8 cellular contexts compared by ENCODE assay signal in the genomic region with DNA sequence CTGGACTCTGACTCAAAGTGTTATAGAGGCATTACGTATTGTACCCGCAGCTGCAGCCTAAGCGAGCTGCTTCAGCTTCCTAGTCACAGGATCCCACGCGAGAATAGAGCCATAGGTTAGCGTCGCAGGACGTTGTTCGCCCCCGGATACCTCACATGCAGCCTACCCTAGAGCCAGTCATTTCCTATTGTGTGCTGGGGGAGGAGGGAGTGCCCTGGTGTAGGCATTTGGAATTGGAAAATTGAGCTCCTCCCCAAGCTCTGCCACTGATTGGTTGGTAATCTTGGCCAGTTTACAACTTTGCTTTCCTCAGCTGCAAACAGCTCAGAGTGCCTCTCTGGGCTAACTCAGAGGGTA. TPM values are rescaled to one million over a fixed set of nuclear protein-coding genes. Genes with fewer than 3 reads are reported as not detected.
DNase-seq lines count a peak whose midpoint lies in the region; ATAC-seq and TF ChIP-seq lines count a peak whose summit lies in the region.

No MANE protein-coding gene starts in this region.

- H3K27ac Mint-ChIP-seq in brain: peak overlapping the region; percentile 93 to 99 (median 95)

- peaks cover 14 to 31% (median 26%) of the 10 kb centered on the region in 5 experiments for H3K9me3 Mint-ChIP-seq in brain

- H3K79me2 ChIP-seq in OCI-LY7 (ENCODE audit: insufficient read depth, low read depth, low read length): peaks cover 25% of the 10 kb centered on the region

- H3K27ac ChIP-seq in OCI-LY7 (ENCODE audit: low read depth, low read length, poor library complexity, severe bottlenecking): peak overlapping the region; percentile 41

- peaks cover 14% of the 10 kb centered on the region for H3K27me3 Mint-ChIP-seq in brain

- H4K20me1 ChIP-seq in OCI-LY7 (ENCODE audit: insufficient read depth, low read length): no peaks in the 10 kb centered on the region

- peaks cover 33% of the 10 kb centered on the region for H3K36me3 ChIP-seq in OCI-LY7 (ENCODE audit: insufficient read depth, low read length)

- peaks cover 69% of the 10 kb centered on the region for H3K36me3 Mint-ChIP-seq in brain

- DNase-seq in GM12865 (ENCODE audit: low read depth) (peak; percentile 51), OCI-LY7 (ENCODE audit: low spot score) (peak; percentile 51), inferior parietal cortex (ENCODE audit: extremely low spot score) (peak; percentile 13), G401 (ENCODE audit: low spot score) (no peak)
- DNase-seq in stimulated activated CD4-positive, alpha-beta T cell treated with anti-CD3 and anti-CD28 coated beads, Interleukin-2, amount 100 ng/mL, for 24 hours: peak; percentile 38 to 42

- H3K9me2 ChIP-seq in OCI-LY7 (ENCODE audit: insufficient read depth, low read length): no peaks in the 10 kb centered on the region

- peak overlapping the region; percentile 89 to 100 (median 95) for H3K4me3 Mint-ChIP-seq in brain

- peak overlapping the region; percentile 47; the same call in 1 of the 2 replicates for H2AFZ ChIP-seq in OCI-LY7 (ENCODE audit: low read length)

- H3K4me3 ChIP-seq in GM12865 (ENCODE audit: low read depth, low read length): peak overlapping the region; percentile 90
- H3K4me3 ChIP-seq in OCI-LY7 (ENCODE audit: low read depth, low read length, poor library complexity, severe bottlenecking): peak overlapping the region; percentile 76

- intact Hi-C loops in OCI-LY7 (cut with micrococcal nuclease; ENCODE audit: unreplicated experiment): no loop called here

- in situ Hi-C loops in G401 (cut with HindIII; ENCODE audit: low sequenced_read_pairs): no loop called here

- H3K4me2 ChIP-seq in OCI-LY7 (ENCODE audit: low read length): peak overlapping the region; percentile 59

- no peaks in the 10 kb centered on the region for H3K9me3 ChIP-seq in OCI-LY7 (ENCODE audit: low read length)

- BruUV-seq in OCI-LY7 (replicated peaks; lab: Mats Ljungman, UMichigan): TSS peak; percentile 92

- CTCF ChIA-PET in OCI-LY7 (lab: Charles Lee; ENCODE audit: unreplicated experiment): no interaction called here

- peaks cover 8% of the 10 kb centered on the region for H3K4me1 ChIP-seq in OCI-LY7 (ENCODE audit: insufficient read depth, low read length, poor library complexity, severe bottlenecking)

- POLR2A ChIA-PET in OCI-LY7 (lab: Charles Lee): interaction anchor here (0.6 to 1.6 kb wide), 4 partner anchors 13 to 967 kb away, joined by 3 to 4 read pairs (median 4); no protein-coding TSS in a partner anchor

- ATAC-seq in HG02884 (IDR thresholded peaks at IDR 0.05; ENCODE audit: unreplicated experiment) (peak; percentile 29), GM19455 (IDR thresholded peaks at IDR 0.05; ENCODE audit: unreplicated experiment) (no peak)

- TF ChIP-seq CTCF in GM12865 (IDR thresholded peaks at IDR 0.05; ENCODE audit: insufficient read depth, low read depth, low read length, missing control alignments): no peak
- no peak for TF ChIP-seq CTCF in OCI-LY7 (conservative IDR thresholded peaks at IDR 0.05; ENCODE audit: low read length)
- no peak for TF ChIP-seq CTCF in brain (conservative IDR thresholded peaks at IDR 0.05)

- H3K4me1 Mint-ChIP-seq in brain: peaks cover 29% of the 10 kb centered on the region

RNA-seq across cellular contexts. Expression of a gene that starts 0.5 kb away (rescaled TPM):
- 8.5 and 24.8 TPM in 2 replicates for total RNA-seq in OCI-LY7 (2014; rRNA removed; shearing (Covaris generic))
- 40.1 and 51.1 TPM in 2 replicates for total RNA-seq in OCI-LY7 (2022)
- polyA plus RNA-seq in brain (ENCODE audit: insufficient read depth, low read depth, low replicate concordance): 64.4 TPM
- total RNA-seq in G401 (2014; rRNA removed; shearing (Covaris generic)): 5.2 and 35.3 TPM in 2 replicates

RNA-seq across cellular contexts. Expression of a gene that starts 0.7 kb away (rescaled TPM):
- total RNA-seq in OCI-LY7 (2014; rRNA removed; shearing (Covaris generic)): 1.2 and 1.9 TPM in 2 replicates
- total RNA-seq in OCI-LY7 (2022): 1.9 and 2.1 TPM in 2 replicates
- 0.78 TPM for polyA plus RNA-seq in brain (ENCODE audit: insufficient read depth, low read depth, low replicate concordance)
- 0.18 and 0.61 TPM in 2 replicates for total RNA-seq in G401 (2014; rRNA removed; shearing (Covaris generic))

RNA-seq across cellular contexts. Expression of a gene that starts 43.0 kb away (rescaled TPM):
- total RNA-seq in OCI-LY7 (2014; rRNA removed; shearing (Covaris generic)): 21.1 and 23.3 TPM in 2 replicates
- total RNA-seq in OCI-LY7 (2022): 20.6 and 21.7 TPM in 2 replicates
- polyA plus RNA-seq in brain (ENCODE audit: insufficient read depth, low read depth, low replicate concordance): 14.5 TPM
- 20.0 and 26.6 TPM in 2 replicates for total RNA-seq in G401 (2014; rRNA removed; shearing (Covaris generic))

RNA-seq across cellular contexts. Expression of a gene that starts 43.2 kb away (rescaled TPM):
- total RNA-seq in OCI-LY7 (2014; rRNA removed; shearing (Covaris generic)): 19.4 and 22.5 TPM in 2 replicates
- 17.0 and 22.9 TPM in 2 replicates for total RNA-seq in OCI-LY7 (2022)
- polyA plus RNA-seq in brain (ENCODE audit: insufficient read depth, low read depth, low replicate concordance): 8.3 TPM
- 30.4 and 31.3 TPM in 2 replicates for total RNA-seq in G401 (2014; rRNA removed; shearing (Covaris generic))

RNA-seq across cellular contexts. Expression of a gene that starts 51.3 kb away (rescaled TPM):
- total RNA-seq in OCI-LY7 (2014; rRNA removed; shearing (Covaris generic)): not detected in 2 replicates
- not detected in 2 replicates for total RNA-seq in OCI-LY7 (2022)
- not detected for polyA plus RNA-seq in brain (ENCODE audit: insufficient read depth, low read depth, low replicate concordance)
- total RNA-seq in G401 (2014; rRNA removed; shearing (Covaris generic)): not detected in 2 replicates
